ENCODE assay signal across 1 cellular context in the genomic region with DNA sequence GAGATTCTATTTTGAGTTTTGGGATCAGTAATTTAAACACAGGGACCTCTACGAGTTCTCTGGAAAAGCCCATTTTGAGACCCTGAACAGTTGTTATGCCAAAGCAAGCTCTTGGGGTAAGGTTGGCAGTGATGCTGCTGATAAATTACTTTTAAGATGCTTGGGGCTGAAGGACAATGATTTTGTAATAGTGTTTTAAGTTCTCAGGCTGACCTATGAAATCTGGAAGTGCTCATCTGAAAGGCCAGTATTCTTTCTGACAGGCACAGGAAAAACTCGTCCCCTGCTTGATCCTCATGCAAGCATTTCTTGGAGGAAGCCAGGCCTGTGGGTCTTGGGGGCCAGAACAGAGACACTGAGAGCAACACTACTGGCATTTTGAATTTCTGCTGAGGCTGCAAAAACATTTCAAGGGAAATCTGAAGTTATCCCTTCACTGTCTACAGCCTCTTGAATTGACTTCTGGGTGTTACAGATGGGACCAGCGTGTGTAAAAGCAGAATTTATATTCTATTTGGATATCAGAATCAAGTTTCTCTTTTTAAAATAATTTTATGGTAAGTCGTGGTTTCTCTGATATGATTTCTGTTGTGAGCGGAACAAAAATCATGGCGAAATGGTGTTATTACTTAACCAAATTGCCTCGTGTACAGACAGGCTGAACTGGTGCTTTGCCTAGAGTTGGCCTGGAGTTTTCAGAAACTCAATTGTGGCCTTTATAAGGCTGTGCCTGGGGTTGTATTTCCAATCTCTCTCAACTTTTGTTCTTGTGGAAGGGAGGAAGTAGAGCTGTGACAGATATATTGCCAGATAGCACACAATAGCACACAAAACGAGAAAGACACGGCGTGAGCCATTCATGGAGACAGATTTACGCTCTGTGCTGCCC.
TF ChIP-seq lines count a peak whose summit lies in the region.

No MANE protein-coding gene starts in this region.

TF ChIP-seq in SK-N-SH treated with all-trans-retinoic acid at 6 μM for 48 hours, 23 proteins besides CTCF, POLR2A, EP300 and RAD21 (continued from another document):
- TF ChIP-seq, protein P1, sequence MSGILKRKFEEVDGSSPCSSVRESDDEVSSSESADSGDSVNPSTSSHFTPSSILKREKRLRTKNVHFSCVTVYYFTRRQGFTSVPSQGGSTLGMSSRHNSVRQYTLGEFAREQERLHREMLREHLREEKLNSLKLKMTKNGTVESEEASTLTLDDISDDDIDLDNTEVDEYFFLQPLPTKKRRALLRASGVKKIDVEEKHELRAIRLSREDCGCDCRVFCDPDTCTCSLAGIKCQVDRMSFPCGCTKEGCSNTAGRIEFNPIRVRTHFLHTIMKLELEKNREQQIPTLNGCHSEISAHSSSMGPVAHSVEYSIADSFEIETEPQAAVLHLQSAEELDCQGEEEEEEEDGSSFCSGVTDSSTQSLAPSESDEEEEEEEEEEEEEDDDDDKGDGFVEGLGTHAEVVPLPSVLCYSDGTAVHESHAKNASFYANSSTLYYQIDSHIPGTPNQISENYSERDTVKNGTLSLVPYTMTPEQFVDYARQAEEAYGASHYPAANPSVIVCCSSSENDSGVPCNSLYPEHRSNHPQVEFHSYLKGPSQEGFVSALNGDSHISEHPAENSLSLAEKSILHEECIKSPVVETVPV (CRISPR knock-in tag; IDR thresholded peaks at IDR 0.05): peak; percentile 57; the same call in 1 of the 2 replicates
- no peak for TF ChIP-seq ESRRG (CRISPR knock-in tag; IDR thresholded peaks at IDR 0.05)
- TF ChIP-seq, protein P2, sequence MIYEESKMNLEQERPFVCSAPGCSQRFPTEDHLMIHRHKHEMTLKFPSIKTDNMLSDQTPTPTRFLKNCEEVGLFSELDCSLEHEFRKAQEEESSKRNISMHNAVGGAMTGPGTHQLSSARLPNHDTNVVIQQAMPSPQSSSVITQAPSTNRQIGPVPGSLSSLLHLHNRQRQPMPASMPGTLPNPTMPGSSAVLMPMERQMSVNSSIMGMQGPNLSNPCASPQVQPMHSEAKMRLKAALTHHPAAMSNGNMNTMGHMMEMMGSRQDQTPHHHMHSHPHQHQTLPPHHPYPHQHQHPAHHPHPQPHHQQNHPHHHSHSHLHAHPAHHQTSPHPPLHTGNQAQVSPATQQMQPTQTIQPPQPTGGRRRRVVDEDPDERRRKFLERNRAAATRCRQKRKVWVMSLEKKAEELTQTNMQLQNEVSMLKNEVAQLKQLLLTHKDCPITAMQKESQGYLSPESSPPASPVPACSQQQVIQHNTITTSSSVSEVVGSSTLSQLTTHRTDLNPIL (CRISPR knock-in tag; IDR thresholded peaks at IDR 0.05; ENCODE audit: low read depth): no peak
- no peak for TF ChIP-seq ZNF565 (CRISPR knock-in tag; conservative IDR thresholded peaks at IDR 0.05; ENCODE audit: low read depth)
- TF ChIP-seq TCF4 (CRISPR knock-in tag; IDR thresholded peaks at IDR 0.05; ENCODE audit: borderline replicate concordance): no peak
- TF ChIP-seq, protein P3, sequence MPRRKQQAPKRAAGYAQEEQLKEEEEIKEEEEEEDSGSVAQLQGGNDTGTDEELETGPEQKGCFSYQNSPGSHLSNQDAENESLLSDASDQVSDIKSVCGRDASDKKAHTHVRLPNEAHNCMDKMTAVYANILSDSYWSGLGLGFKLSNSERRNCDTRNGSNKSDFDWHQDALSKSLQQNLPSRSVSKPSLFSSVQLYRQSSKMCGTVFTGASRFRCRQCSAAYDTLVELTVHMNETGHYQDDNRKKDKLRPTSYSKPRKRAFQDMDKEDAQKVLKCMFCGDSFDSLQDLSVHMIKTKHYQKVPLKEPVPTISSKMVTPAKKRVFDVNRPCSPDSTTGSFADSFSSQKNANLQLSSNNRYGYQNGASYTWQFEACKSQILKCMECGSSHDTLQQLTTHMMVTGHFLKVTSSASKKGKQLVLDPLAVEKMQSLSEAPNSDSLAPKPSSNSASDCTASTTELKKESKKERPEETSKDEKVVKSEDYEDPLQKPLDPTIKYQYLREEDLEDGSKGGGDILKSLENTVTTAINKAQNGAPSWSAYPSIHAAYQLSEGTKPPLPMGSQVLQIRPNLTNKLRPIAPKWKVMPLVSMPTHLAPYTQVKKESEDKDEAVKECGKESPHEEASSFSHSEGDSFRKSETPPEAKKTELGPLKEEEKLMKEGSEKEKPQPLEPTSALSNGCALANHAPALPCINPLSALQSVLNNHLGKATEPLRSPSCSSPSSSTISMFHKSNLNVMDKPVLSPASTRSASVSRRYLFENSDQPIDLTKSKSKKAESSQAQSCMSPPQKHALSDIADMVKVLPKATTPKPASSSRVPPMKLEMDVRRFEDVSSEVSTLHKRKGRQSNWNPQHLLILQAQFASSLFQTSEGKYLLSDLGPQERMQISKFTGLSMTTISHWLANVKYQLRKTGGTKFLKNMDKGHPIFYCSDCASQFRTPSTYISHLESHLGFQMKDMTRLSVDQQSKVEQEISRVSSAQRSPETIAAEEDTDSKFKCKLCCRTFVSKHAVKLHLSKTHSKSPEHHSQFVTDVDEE (CRISPR knock-in tag; IDR thresholded peaks at IDR 0.05): no peak
- TF ChIP-seq SNAI2 (CRISPR knock-in tag; IDR thresholded peaks at IDR 0.05): no peak
- TF ChIP-seq OSR1 (CRISPR knock-in tag; IDR thresholded peaks at IDR 0.05): no peak
- no peak for TF ChIP-seq ARNTL (CRISPR knock-in tag; IDR thresholded peaks at IDR 0.05; ENCODE audit: borderline replicate concordance, low read depth)
- no peak for TF ChIP-seq BACH2 (CRISPR knock-in tag; IDR thresholded peaks at IDR 0.05; ENCODE audit: borderline replicate concordance)
- no peak for TF ChIP-seq TOX (CRISPR knock-in tag; IDR thresholded peaks at IDR 0.05; ENCODE audit: borderline replicate concordance)
